Comparison of ENCODE assay signal across 16 cellular contexts in the genomic region with DNA sequence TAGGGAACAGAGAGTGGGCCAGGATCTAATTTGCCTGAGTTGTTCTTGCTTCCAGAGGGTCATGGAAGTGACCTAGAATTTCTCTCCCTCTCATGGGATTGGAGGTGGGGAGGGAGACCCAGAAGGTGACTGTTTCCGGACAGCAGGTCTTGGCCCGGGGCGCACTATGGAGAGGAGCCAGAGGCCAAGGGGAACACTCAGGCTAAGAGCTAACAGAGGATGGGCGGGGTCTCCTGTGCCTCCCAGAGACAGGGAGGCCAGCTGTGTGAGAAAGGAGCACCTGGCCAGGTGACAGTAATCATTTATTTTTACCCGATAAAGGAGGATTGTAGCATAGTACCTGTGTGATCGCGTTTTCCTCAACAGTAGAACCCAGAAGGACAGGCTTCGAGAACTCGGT. TPM values are rescaled to one million over a fixed set of nuclear protein-coding genes. Genes with fewer than 3 reads are reported as not detected.
DNase-seq lines count a peak whose midpoint lies in the region; ATAC-seq and TF ChIP-seq lines count a peak whose summit lies in the region.
"Had no signal": no experiment of that assay in that cellular context is flagged by ENCODE, and none has a peak within 500 bp of the region (broad histone marks: within the 10 kb centered on the region; RNA-seq: fewer than 3 reads in every experiment).

No MANE protein-coding gene starts in this region.

- H2AK5ac ChIP-seq in IMR-90 (ENCODE audit: low read depth, low read length) = peak overlapping the region; percentile 30; the same call in 1 of the 2 replicates
- H2AK5ac ChIP-seq in neuronal stem cell (ENCODE audit: low read depth, low read length) = no peak overlapping the region

- no peaks in the 10 kb centered on the region for H3K79me1 ChIP-seq in IMR-90 (ENCODE audit: low read depth in 1 of 2, low read length in 2 of 2)
- H3K79me1 ChIP-seq in neuronal stem cell (ENCODE audit: low read depth, low read length) = no peaks in the 10 kb centered on the region

- BruUV-seq in IMR-90 (replicated peaks; lab: Mats Ljungman, UMichigan) = no TSS peak

- H2BK5ac ChIP-seq in IMR-90 (ENCODE audit: low read depth, low read length, poor library complexity, severe bottlenecking) (no peak overlapping the region), neuronal stem cell (ENCODE audit: low read length) (no peak overlapping the region)

- H3K9me3 Mint-ChIP-seq in activated T-cell treated with anti-CD3 and anti-CD28 coated beads, Interleukin-2, amount 50 U/mL, for 24 hours = no peaks in the 10 kb centered on the region
- peaks cover 0 to 4% of the 10 kb centered on the region in 2 donors for H3K9me3 Mint-ChIP-seq in activated T-cell treated with anti-CD3 and anti-CD28 coated beads, Interleukin-2, amount 50 U/mL, for 72 hours
- H3K9me3 Mint-ChIP-seq: CD4-positive, alpha-beta memory T cell had no signal

- TF ChIP-seq POLR2A in IMR-90 (IDR thresholded peaks at IDR 0.05; ENCODE audit: low read depth, low read length) = no peak

- TF ChIP-seq CTCF in IMR-90 (conservative IDR thresholded peaks at IDR 0.05; ENCODE audit: low read depth, low read length) (no peak), mucosa of descending colon (IDR thresholded peaks at IDR 0.05) (no peak)

- H3K14ac ChIP-seq in IMR-90 (replicated peaks; ENCODE audit: low read depth, low read length) (no peak overlapping the region), neuronal stem cell (ENCODE audit: low read length) (no peak overlapping the region)

- no peak overlapping the region for H3K4me2 ChIP-seq in IMR-90 (ENCODE audit: low read depth, low read length)
- no peak overlapping the region for H3K4me2 ChIP-seq in neuronal stem cell (ENCODE audit: insufficient read depth, low read length, poor library complexity, severe bottlenecking)

- DNase-seq in activated T-cell treated with anti-CD3 and anti-CD28 coated beads, Interleukin-2, amount 50 U/mL, for 24 hours = no peak
- no peak for DNase-seq in activated T-cell treated with anti-CD3 and anti-CD28 coated beads, Interleukin-2, amount 50 U/mL, for 72 hours
- DNase-seq in IMR-90 = no peak
- DNase-seq in NCI-H748 treated with DMSO at 0.1 percent for 48 hours (lab: John Stamatoyannopoulos, UW) = peak; percentile 81
- no peak for DNase-seq in mucosa of descending colon
- no peak for DNase-seq in neuronal stem cell (ENCODE audit: low spot score)
- DNase-seq in HUDEP-2 (lab: John Stamatoyannopoulos, UW; ENCODE audit: unreplicated experiment in 76 of 76) = no peak
- DNase-seq: AML-193; CD4-positive, alpha-beta memory T cell; DMS79 treated with DMSO at 0.1 percent for 48 hours; Kasumi-1; NCI-H1417 treated with DMSO at 0.1 percent for 48 hours; NCI-H2107; NCI-H446 treated with DMSO at 0.1 percent for 48 hours had no signal

- H3K4me3 ChIP-seq in IMR-90 (ENCODE audit: insufficient read depth, low read depth, low read length) (no peak overlapping the region), mucosa of descending colon (no peak overlapping the region), neuronal stem cell (ENCODE audit: low read length in 2 of 2) (no peak overlapping the region)

- H2BK20ac ChIP-seq in IMR-90 (ENCODE audit: low read depth, low read length) = peak overlapping the region; percentile 58

- H3K9me3 ChIP-seq in IMR-90 (ENCODE audit: control insufficient read depth, insufficient read depth, low read length) (no peaks in the 10 kb centered on the region), mucosa of descending colon (no peaks in the 10 kb centered on the region), neuronal stem cell (replicated peaks in 1 of 2; ENCODE audit: control insufficient read depth in 2 of 2, insufficient read depth in 1 of 2, low read depth in 1 of 2, low read length in 2 of 2) (no peaks in the 10 kb centered on the region)

- peaks cover 69% of the 10 kb centered on the region for H3K4me1 Mint-ChIP-seq in activated T-cell treated with anti-CD3 and anti-CD28 coated beads, Interleukin-2, amount 50 U/mL, for 24 hours (ENCODE audit: low read depth)
- H3K4me1 Mint-ChIP-seq in activated T-cell treated with anti-CD3 and anti-CD28 coated beads, Interleukin-2, amount 50 U/mL, for 72 hours (ENCODE audit: low read depth) = peaks cover 56% of the 10 kb centered on the region

- intact Hi-C loops in IMR-90 (cut with micrococcal nuclease) (no loop called here), mucosa of descending colon (cut with DNase I, micrococcal nuclease) (no loop called here)

- H3K23ac ChIP-seq in IMR-90 (ENCODE audit: low read depth, low read length) (no peak overlapping the region), neuronal stem cell (ENCODE audit: low read depth, low read length, poor library complexity) (no peak overlapping the region)

- TF ChIP-seq RAD21 in IMR-90 (IDR thresholded peaks at IDR 0.05; ENCODE audit: low read length) = no peak

- H3K4ac ChIP-seq in IMR-90 (ENCODE audit: low read depth, low read length) = no peak overlapping the region; the same call in 1 of the 2 replicates
- no peak overlapping the region for H3K4ac ChIP-seq in neuronal stem cell (ENCODE audit: low read length)

- peak overlapping the region; percentile 4 for H3K27ac Mint-ChIP-seq in activated T-cell treated with anti-CD3 and anti-CD28 coated beads, Interleukin-2, amount 50 U/mL, for 24 hours
- no peak overlapping the region for H3K27ac Mint-ChIP-seq in activated T-cell treated with anti-CD3 and anti-CD28 coated beads, Interleukin-2, amount 50 U/mL, for 72 hours

- peak overlapping the region; percentile 73 for H2AK9ac ChIP-seq in IMR-90 (replicated peaks; ENCODE audit: low read depth, low read length, poor library complexity)

- H4K5ac ChIP-seq in IMR-90 (ENCODE audit: low read depth, low read length) = no peak overlapping the region

- H3K4me3 Mint-ChIP-seq in activated T-cell treated with anti-CD3 and anti-CD28 coated beads, Interleukin-2, amount 50 U/mL, for 24 hours = no peak overlapping the region
- no peak overlapping the region for H3K4me3 Mint-ChIP-seq in activated T-cell treated with anti-CD3 and anti-CD28 coated beads, Interleukin-2, amount 50 U/mL, for 72 hours
- H3K4me3 Mint-ChIP-seq: CD4-positive, alpha-beta memory T cell had no signal

- no peak overlapping the region for H2BK12ac ChIP-seq in neuronal stem cell (ENCODE audit: low read length)

- no peak overlapping the region for H4K8ac ChIP-seq in IMR-90 (ENCODE audit: low read depth in 2 of 2, low read length in 2 of 2)
- H4K8ac ChIP-seq in neuronal stem cell (ENCODE audit: low read depth, low read length) = no peak overlapping the region

- H2BK15ac ChIP-seq in IMR-90 (ENCODE audit: low read depth, low read length) (peak overlapping the region; percentile 49; the same call in 1 of the 3 replicates), neuronal stem cell (ENCODE audit: low read length) (no peak overlapping the region)

- in situ Hi-C loops in IMR-90 (cut with MboI; ENCODE audit: low sequenced_read_pairs) = no loop called here

- no peaks in the 10 kb centered on the region for H4K20me1 ChIP-seq in IMR-90 (ENCODE audit: insufficient read depth, low read length)

- H3K9ac ChIP-seq in IMR-90 (ENCODE audit: low read depth, low read length) (no peak overlapping the region), neuronal stem cell (ENCODE audit: low read depth, low read length, poor library complexity) (no peak overlapping the region)

- WGBS in IMR-90 (ENCODE audit: extremely low coverage in 2 of 2, insufficient read length in 1 of 2), 2 experiments = 83% methylated on average over 1 of the region's 9 CpGs; no CpG with 5 or more reads in 1 of the 2 experiments
- WGBS in neuronal stem cell (ENCODE audit: extremely low coverage in 2 of 2, insufficient read length in 2 of 2, insufficient replicate concordance in 1 of 2), 2 donors = no CpG with 5 or more reads among the region's 9 CpGs

- dilution Hi-C loops in IMR-90 (cut with HindIII; ENCODE audit: low sequenced_read_pairs, unreplicated experiment) = no loop called here

- H4K91ac ChIP-seq in IMR-90 (ENCODE audit: insufficient read depth, low read depth, low read length) (peak overlapping the region; percentile 26), neuronal stem cell (ENCODE audit: low read depth, low read length, poor library complexity) (no peak overlapping the region)

- H3K4me1 ChIP-seq in IMR-90 (ENCODE audit: control insufficient read depth, insufficient read depth, low read length) (peaks cover 18% of the 10 kb centered on the region), mucosa of descending colon (ENCODE audit: low read depth) (no peaks in the 10 kb centered on the region), neuronal stem cell (ENCODE audit: control insufficient read depth in 2 of 2, insufficient read depth in 1 of 2, low read depth in 1 of 2, low read length in 2 of 2) (peaks cover 2 to 3% of the 10 kb centered on the region in 2 donors)

- H3K27me3 ChIP-seq in IMR-90 (ENCODE audit: control insufficient read depth, insufficient read depth, low read length) (no peaks in the 10 kb centered on the region), neuronal stem cell (ENCODE audit: control insufficient read depth in 3 of 3, insufficient read depth in 3 of 3, low read depth in 1 of 3, low read length in 3 of 3) (peaks cover 0 to 11% (median 0%) of the 10 kb centered on the region in 3 experiments)

- POLR2A ChIA-PET in IMR-90 (lab: Charles Lee; ENCODE audit: unreplicated experiment) = no interaction called here

- ATAC-seq in activated T-cell treated with anti-CD3 and anti-CD28 coated beads, Interleukin-2, amount 50 U/mL, for 72 hours (replicated peaks in 1 of 2) = no peak
- ATAC-seq in IMR-90 (ENCODE audit: low read depth) (no peak), mucosa of descending colon (peak; percentile 46)
- ATAC-seq: HCT116 had no signal

- no peak overlapping the region for H2AFZ ChIP-seq in IMR-90 (replicated peaks; ENCODE audit: low read length, poor library complexity)
- no peak overlapping the region for H2AFZ ChIP-seq in neuronal stem cell (ENCODE audit: low read length)

- H3K27me3 Mint-ChIP-seq in activated T-cell treated with anti-CD3 and anti-CD28 coated beads, Interleukin-2, amount 50 U/mL, for 24 hours = no peaks in the 10 kb centered on the region
- no peaks in the 10 kb centered on the region for H3K27me3 Mint-ChIP-seq in activated T-cell treated with anti-CD3 and anti-CD28 coated beads, Interleukin-2, amount 50 U/mL, for 72 hours (ENCODE audit: low read depth)
- H3K27me3 Mint-ChIP-seq: CD4-positive, alpha-beta memory T cell had no signal

- H3K27ac ChIP-seq in IMR-90 (ENCODE audit: insufficient read depth, low read length) = no peak overlapping the region
- H3K27ac ChIP-seq in neuronal stem cell (replicated peaks; ENCODE audit: low read length) = no peak overlapping the region
- H3K27ac ChIP-seq: RWPE1 had no signal

- H3K36me3 ChIP-seq in IMR-90 (ENCODE audit: control insufficient read depth, insufficient read depth, low read length) (no peaks in the 10 kb centered on the region), mucosa of descending colon (ENCODE audit: low read depth) (no peaks in the 10 kb centered on the region), neuronal stem cell (replicated peaks in 1 of 2; ENCODE audit: control insufficient read depth in 2 of 2, insufficient read depth in 2 of 2, low read length in 2 of 2) (no peaks in the 10 kb centered on the region)

- H2BK120ac ChIP-seq in IMR-90 (ENCODE audit: low read depth, low read length) (peak overlapping the region; percentile 38), neuronal stem cell (ENCODE audit: low read depth, low read length) (no peak overlapping the region)

- CTCF ChIA-PET in IMR-90 (lab: Yijun Ruan, JAX) = no interaction called here

- H3K36me3 Mint-ChIP-seq in activated T-cell treated with anti-CD3 and anti-CD28 coated beads, Interleukin-2, amount 50 U/mL, for 24 hours (ENCODE audit: low read depth) = no peaks in the 10 kb centered on the region
- H3K36me3 Mint-ChIP-seq in activated T-cell treated with anti-CD3 and anti-CD28 coated beads, Interleukin-2, amount 50 U/mL, for 72 hours (ENCODE audit: insufficient read depth in 2 of 2) = peaks cover 0 to 2% of the 10 kb centered on the region in 2 donors
- H3K36me3 Mint-ChIP-seq: CD4-positive, alpha-beta memory T cell had no signal

- H3K9me1 ChIP-seq in IMR-90 (ENCODE audit: insufficient read depth, low read length) = peaks cover 14% of the 10 kb centered on the region

- no peak overlapping the region for H3K56ac ChIP-seq in IMR-90 (ENCODE audit: extremely low read depth, insufficient read depth, low read length)

- H3K18ac ChIP-seq in IMR-90 (ENCODE audit: low read depth, low read length) = no peak overlapping the region
- no peak overlapping the region for H3K18ac ChIP-seq in neuronal stem cell (ENCODE audit: low read length)

RNA-seq across cellular contexts. Expression of gene ANKH, which starts 50.9 kb away (rescaled TPM):
- 100 to 1,000 TPM in 1 of 2 donors, 10 to 100 TPM in 1; 86.3 to 103 TPM for total RNA-seq in activated T-cell treated with anti-CD3 and anti-CD28 coated beads, Interleukin-2, amount 50 U/mL, for 72 hours
- total RNA-seq in IMR-90 (2012; rRNA removed) = 5.2 and 5.6 TPM in 2 replicates
- polyA plus RNA-seq in IMR-90 (2012; rRNA removed) = 15.4 and 17.2 TPM in 2 replicates
- polyA plus RNA-seq in IMR-90 (2012; cell fraction: cytosol; rRNA removed) = 11.0 and 13.8 TPM in 2 replicates
- 8.9 TPM in 2 replicates for polyA plus RNA-seq in IMR-90 (2012; cell fraction: nucleus; rRNA removed; ENCODE audit: low replicate concordance)
- total RNA-seq in mucosa of descending colon = 100 to 1,000 TPM in 2 of 3 donors, 10 to 100 TPM in 1; 85.4 to 177 (median 105) TPM
- 0.56 TPM for polyA plus RNA-seq in neuronal stem cell (2013, experiment 1 of 2)
- polyA plus RNA-seq in neuronal stem cell (2013, experiment 2 of 2) = 0.66 TPM

Comparison
In these comparisons a context has a peak if more than half of its experiments do, and no peak if none do; other contexts are left out.
1. RNA of gene ANKH, which starts 50.9 kb away (total RNA-seq): 85.4 to 177 TPM in mucosa of descending colon and 86.3 to 103 TPM in activated T-cell treated with anti-CD3 and anti-CD28 coated beads, Interleukin-2, amount 50 U/mL, for 72 hours; 5.2 to 5.6 TPM in IMR-90; every median in the first group is over 10 times any median in the second.